Comparison of ENCODE assay signal across 8 cellular contexts in the genomic region with DNA sequence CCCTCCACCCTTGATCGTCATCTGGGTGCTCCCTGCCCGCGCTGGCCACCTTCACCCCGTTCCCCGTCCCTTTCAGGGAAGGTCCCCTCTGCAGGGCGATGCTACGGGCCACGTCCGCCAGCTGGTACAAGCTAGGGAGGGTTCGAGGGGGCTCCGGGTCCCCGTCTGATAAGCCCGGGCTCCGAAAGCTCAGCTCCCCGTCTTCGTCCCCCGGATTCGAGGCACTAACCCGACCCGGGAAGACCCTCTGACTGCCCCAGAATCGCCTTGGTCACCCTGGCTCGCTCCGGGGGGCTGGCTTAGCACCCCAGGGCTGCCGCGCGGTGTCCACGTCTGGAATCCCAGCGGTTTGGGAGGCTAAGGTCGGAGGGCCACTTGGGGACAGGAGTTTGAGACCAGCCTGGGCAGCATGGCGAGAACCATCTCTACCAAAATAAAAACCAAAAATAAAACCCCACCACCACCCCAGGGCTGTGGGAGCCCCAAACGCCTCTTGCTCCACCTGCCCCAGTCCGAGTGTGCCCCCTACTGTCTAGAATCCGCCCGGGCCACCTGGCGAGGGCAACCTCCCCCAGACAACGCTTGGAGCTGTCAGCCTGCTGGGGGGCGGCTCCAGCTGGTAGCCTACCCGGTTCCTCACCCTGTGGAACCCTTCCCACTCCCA. TPM values are rescaled to one million over a fixed set of nuclear protein-coding genes. Genes with fewer than 3 reads are reported as not detected.
A peak's percentile ranks its signal among the peaks of the same experiment; 100 is the strongest.
DNase-seq lines count a peak whose midpoint lies in the region; ATAC-seq and TF ChIP-seq lines count a peak whose summit lies in the region.

No MANE protein-coding gene starts in this region.

- no peak overlapping the region for H4K8ac ChIP-seq in H9 (replicated peaks; ENCODE audit: insufficient read length, low read depth, low read length)

- no peak overlapping the region for H2BK15ac ChIP-seq in H9 (ENCODE audit: low read depth, low read length)

- no peak overlapping the region for H2AK5ac ChIP-seq in H9 (ENCODE audit: insufficient read length, low read length)

- H3K27me3 Mint-ChIP-seq in H9 (ENCODE audit: low read depth) = peaks cover 10% of the 10 kb centered on the region
- H3K27me3 Mint-ChIP-seq in activated naive CD4-positive, alpha-beta T cell treated with anti-CD3 and anti-CD28 coated beads, Interleukin-2, amount 50 U/mL, for 24 hours = no peaks in the 10 kb centered on the region

- H2BK5ac ChIP-seq in H9 (ENCODE audit: insufficient read length, low read length) = no peak overlapping the region

- ATAC-seq in HG02678 (IDR thresholded peaks at IDR 0.05; ENCODE audit: unreplicated experiment) (no peak), HG03280 (IDR thresholded peaks at IDR 0.05; ENCODE audit: unreplicated experiment) (no peak)

- H3K27ac Mint-ChIP-seq in H9 = no peak overlapping the region
- H3K27ac Mint-ChIP-seq in activated naive CD4-positive, alpha-beta T cell treated with anti-CD3 and anti-CD28 coated beads, Interleukin-2, amount 50 U/mL, for 24 hours = peak overlapping the region; percentile 73

- H3K4me3 ChIP-seq in left ventricle myocardium inferior = peak overlapping the region; percentile 91
- peak overlapping the region; percentile 57 to 74 (median 66) for H3K4me3 ChIP-seq in sigmoid colon

- no peak overlapping the region for H3K18ac ChIP-seq in H9 (ENCODE audit: insufficient read length, low read depth, low read length)

- H3K4me1 Mint-ChIP-seq in H9 = peaks cover 24 to 28% of the 10 kb centered on the region in 2 experiments
- peaks cover 21% of the 10 kb centered on the region for H3K4me1 Mint-ChIP-seq in activated naive CD4-positive, alpha-beta T cell treated with anti-CD3 and anti-CD28 coated beads, Interleukin-2, amount 50 U/mL, for 24 hours

- H3K9me3 ChIP-seq in H9 (ENCODE audit: control insufficient read depth, low read depth, low read length) (no peaks in the 10 kb centered on the region), left ventricle myocardium inferior (replicated peaks) (no peaks in the 10 kb centered on the region), sigmoid colon (no peaks in the 10 kb centered on the region)

- no peak overlapping the region for H3K23ac ChIP-seq in H9 (ENCODE audit: insufficient read length, low read depth, low read length)

- TF ChIP-seq POLR2A in sigmoid colon (IDR thresholded peaks at IDR 0.05) = no peak

- H2BK120ac ChIP-seq in H9 (ENCODE audit: low read depth, low read length, poor library complexity, severe bottlenecking) = no peak overlapping the region

- DNase-seq in ACHN (peak; percentile 57), H9 (peak; percentile 86), SK-MEL-5 (ENCODE audit: low read depth, low spot score) (peak; percentile 67), left ventricle myocardium inferior (peak; percentile 51), sigmoid colon (peak; percentile 80)

- H3K4me1 ChIP-seq in H9 (ENCODE audit: insufficient read depth, low read length) (no peaks in the 10 kb centered on the region; the same call in 1 of the 2 replicates), left ventricle myocardium inferior (peaks cover 41% of the 10 kb centered on the region), sigmoid colon (peaks cover 0 to 30% (median 20%) of the 10 kb centered on the region in 4 donors)

- no peak overlapping the region for H3T11ph ChIP-seq in H9 (ENCODE audit: low read length)

- TF ChIP-seq CTCF in H9 (conservative IDR thresholded peaks at IDR 0.05) (peak; percentile 72), left ventricle myocardium inferior (IDR thresholded peaks at IDR 0.05; ENCODE audit: borderline replicate concordance) (peak; percentile 64), sigmoid colon (IDR thresholded peaks at IDR 0.05) (peak; percentile 18 to 64 (median 54))

- peaks cover 17% of the 10 kb centered on the region for H3K23me2 ChIP-seq in H9 (ENCODE audit: insufficient read length, low read depth, low read length, poor library complexity, severe bottlenecking)

- H4K91ac ChIP-seq in H9 (ENCODE audit: insufficient read length, low read depth, low read length) = no peak overlapping the region

- H3K56ac ChIP-seq in H9 (ENCODE audit: insufficient read length, low read depth, low read length) = no peak overlapping the region

- H3K4me2 ChIP-seq in H9 (ENCODE audit: insufficient read depth, insufficient read length, low read length) = peak overlapping the region; percentile 69

- no peak for TF ChIP-seq EP300 in sigmoid colon (IDR thresholded peaks at IDR 0.05)

- in situ Hi-C loops in ACHN (cut with HindIII; ENCODE audit: low pct_ligation_motif_present, low pct_unique_long_range_greater_than_20kb, low sequenced_read_pairs) = no loop called here
- in situ Hi-C loops in SK-MEL-5 (cut with HindIII; ENCODE audit: low pct_unique_long_range_greater_than_20kb, low sequenced_read_pairs) = no loop called here

- H3K14ac ChIP-seq in H9 (ENCODE audit: insufficient read depth, low read length) = no peak overlapping the region; the same call in 1 of the 2 replicates

- no CpG with 5 or more reads among the region's 38 CpGs for WGBS in H9 (ENCODE audit: extremely low coverage, insufficient read length, low lambda C conversion rate)
- 1 to 3% methylated on average over 38 of the region's 38 CpGs for WGBS in sigmoid colon, 2 donors

- no peak overlapping the region for H2BK20ac ChIP-seq in H9 (ENCODE audit: low read depth, low read length, poor library complexity, severe bottlenecking)

- no peak overlapping the region for H3K4ac ChIP-seq in H9 (ENCODE audit: low read depth, low read length)

- H3K27me3 ChIP-seq in H9 (ENCODE audit: insufficient read depth, low read length) (no peaks in the 10 kb centered on the region), left ventricle myocardium inferior (ENCODE audit: low read depth) (no peaks in the 10 kb centered on the region), sigmoid colon (no peaks in the 10 kb centered on the region)

- H3K4me3 Mint-ChIP-seq in H9 = peak overlapping the region; percentile 78 to 89
- peak overlapping the region; percentile 84 for H3K4me3 Mint-ChIP-seq in activated naive CD4-positive, alpha-beta T cell treated with anti-CD3 and anti-CD28 coated beads, Interleukin-2, amount 50 U/mL, for 24 hours

- H3K36me3 ChIP-seq in left ventricle myocardium inferior (peaks cover 6% of the 10 kb centered on the region), sigmoid colon (no peaks in the 10 kb centered on the region)

- intact Hi-C loops in left ventricle myocardium inferior (cut with micrococcal nuclease) = loop anchor here (10.0 kb wide), 1 partner anchor 55 kb away; no protein-coding TSS in a partner anchor
- intact Hi-C loops in sigmoid colon (cut with DNase I) = loop anchor here (1.0 to 10.0 kb wide), 2 partner anchors 55 to 265 kb away; no protein-coding TSS in a partner anchor

- H3K9me3 Mint-ChIP-seq in H9 = no peaks in the 10 kb centered on the region; a peak in 2 of 5 replicates
- H3K9me3 Mint-ChIP-seq in activated naive CD4-positive, alpha-beta T cell treated with anti-CD3 and anti-CD28 coated beads, Interleukin-2, amount 50 U/mL, for 24 hours = no peaks in the 10 kb centered on the region

- H3K79me1 ChIP-seq in H9 (ENCODE audit: insufficient read depth, low read depth, low read length, poor library complexity, severe bottlenecking) = no peaks in the 10 kb centered on the region

- H4K5ac ChIP-seq in H9 (ENCODE audit: insufficient read length, low read depth, low read length) = no peak overlapping the region

- no peaks in the 10 kb centered on the region for H3K79me2 ChIP-seq in H9 (ENCODE audit: insufficient read depth, low read length)

- peaks cover 0 to 2% (median 0%) of the 10 kb centered on the region in 3 experiments; a peak in 5 of 7 replicates for H3K36me3 Mint-ChIP-seq in H9 (ENCODE audit: insufficient read depth in 1 of 3, low read depth in 3 of 3)
- H3K36me3 Mint-ChIP-seq in activated naive CD4-positive, alpha-beta T cell treated with anti-CD3 and anti-CD28 coated beads, Interleukin-2, amount 50 U/mL, for 24 hours = no peaks in the 10 kb centered on the region

- no peak overlapping the region for H3K27ac ChIP-seq in H9 (ENCODE audit: insufficient read length, low read depth, low read length)
- peak overlapping the region; percentile 93 for H3K27ac ChIP-seq in left ventricle myocardium inferior (replicated peaks)
- H3K27ac ChIP-seq in sigmoid colon = peak overlapping the region; percentile 86 to 97 (median 94)

- H2BK12ac ChIP-seq in H9 (ENCODE audit: insufficient read length, low read depth, low read length) = no peak overlapping the region

- no peak overlapping the region for H2AFZ ChIP-seq in H9 (ENCODE audit: low read length)

- H4K20me1 ChIP-seq in H9 (ENCODE audit: control insufficient read depth, insufficient read depth, insufficient read length) = no peaks in the 10 kb centered on the region

- peak overlapping the region; percentile 15 for H3K9ac ChIP-seq in H9 (ENCODE audit: extremely low read depth, insufficient read length, low read length)

RNA-seq across cellular contexts. Expression of a gene that starts 1.1 kb away (rescaled TPM):
- 11.8 and 12.9 TPM in 2 replicates for total RNA-seq in H9 (2021)
- total RNA-seq in SK-MEL-5 (2014; rRNA removed; shearing (Covaris generic)) = 2.0 and 3.4 TPM in 2 replicates
- 5.4 and 5.8 TPM in 2 replicates for polyA plus RNA-seq in SK-MEL-5 (2015; cell fraction: cytosol; rRNA removed)
- 1.9 and 2.2 TPM in 2 replicates for polyA plus RNA-seq in SK-MEL-5 (2015; cell fraction: nucleus; rRNA removed)
- total RNA-seq in left ventricle myocardium inferior = 4.0 TPM
- total RNA-seq in sigmoid colon = 1 to 10 TPM; 7.1 to 9.2 (median 7.9) TPM
- polyA plus RNA-seq in sigmoid colon = 10 to 100 TPM in 1 of 3 donors, 1 to 10 TPM in 2; 2.4 to 16.5 (median 4.4) TPM

RNA-seq across cellular contexts. Expression of a gene that starts 15.8 kb away (rescaled TPM):
- 2.1 and 2.4 TPM in 2 replicates for total RNA-seq in H9 (2021)
- 0.11 and 0.16 TPM in 2 replicates for total RNA-seq in SK-MEL-5 (2014; rRNA removed; shearing (Covaris generic))
- polyA plus RNA-seq in SK-MEL-5 (2015; cell fraction: cytosol; rRNA removed) = 0.09 and 0.36 TPM in 2 replicates
- 2.6 and 4.4 TPM in 2 replicates for polyA plus RNA-seq in SK-MEL-5 (2015; cell fraction: nucleus; rRNA removed)
- total RNA-seq in left ventricle myocardium inferior = 12.2 TPM
- 10 to 100 TPM in 1 of 4 donors, 1 to 10 TPM in 3; 4.3 to 10.2 (median 5.9) TPM for total RNA-seq in sigmoid colon
- 1 to 10 TPM; 2.1 to 7.5 (median 2.4) TPM for polyA plus RNA-seq in sigmoid colon

RNA-seq across cellular contexts. Expression of a gene that starts 19.9 kb away (rescaled TPM):
- total RNA-seq in H9 (2021) (5.4 and 6.0 TPM in 2 replicates), left ventricle myocardium inferior (81.7 TPM), sigmoid colon (10 to 100 TPM; 13.6 to 33.0 (median 19.0) TPM)
- 10.4 and 12.1 TPM in 2 replicates for total RNA-seq in SK-MEL-5 (2014; rRNA removed; shearing (Covaris generic))
- polyA plus RNA-seq in SK-MEL-5 (2015; cell fraction: cytosol; rRNA removed) = 11.4 and 14.7 TPM in 2 replicates
- 6.3 and 12.1 TPM in 2 replicates for polyA plus RNA-seq in SK-MEL-5 (2015; cell fraction: nucleus; rRNA removed)
- polyA plus RNA-seq in sigmoid colon = 10 to 100 TPM; 28.5 to 40.5 (median 37.8) TPM

RNA-seq across cellular contexts. Expression of a gene that starts 54.9 kb away (rescaled TPM):
- total RNA-seq in H9 (2021) (402 and 408 TPM in 2 replicates), left ventricle myocardium inferior (136 TPM), sigmoid colon (100 to 1,000 TPM; 115 to 155 (median 125) TPM)
- 62.2 and 67.7 TPM in 2 replicates for total RNA-seq in SK-MEL-5 (2014; rRNA removed; shearing (Covaris generic))
- 143 and 174 TPM in 2 replicates for polyA plus RNA-seq in SK-MEL-5 (2015; cell fraction: cytosol; rRNA removed)
- polyA plus RNA-seq in SK-MEL-5 (2015; cell fraction: nucleus; rRNA removed) = 217 and 252 TPM in 2 replicates
- 10 to 100 TPM; 25.9 to 92.8 (median 34.2) TPM for polyA plus RNA-seq in sigmoid colon
